ENCODE assay signal across 15 cellular contexts in the genomic region with DNA sequence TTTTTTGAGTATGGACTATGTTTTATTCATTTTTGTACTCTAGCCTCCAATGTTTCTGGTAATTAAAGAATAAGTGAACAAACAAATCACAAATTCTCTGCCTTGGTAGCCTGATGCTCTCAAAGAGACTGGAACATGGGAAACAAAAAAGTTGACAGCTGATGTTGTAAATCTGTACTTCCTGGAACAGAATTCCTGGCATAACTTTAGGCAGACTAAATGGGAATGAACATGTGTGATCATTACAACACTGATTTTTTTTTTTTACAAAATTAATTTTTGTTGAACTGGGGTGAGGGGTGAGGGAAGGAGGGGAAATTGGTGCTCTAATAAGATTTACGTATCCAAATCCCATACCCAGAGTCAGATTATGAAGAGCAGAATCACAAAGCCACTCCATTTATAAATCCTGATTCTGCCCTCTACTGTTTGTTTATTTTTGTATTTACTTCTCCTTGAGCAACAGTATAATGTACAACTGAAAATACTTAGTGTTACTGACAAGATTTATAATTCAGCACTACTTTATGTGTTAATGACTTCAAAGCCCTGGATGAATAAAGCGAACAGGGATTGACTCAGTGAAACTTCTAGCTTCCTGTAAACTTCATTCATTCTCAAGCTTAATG.
DNase-seq lines count a peak whose midpoint lies in the region; ATAC-seq and TF ChIP-seq lines count a peak whose summit lies in the region.
"Had no signal": no experiment of that assay in that cellular context is flagged by ENCODE, and none has a peak within 500 bp of the region (broad histone marks: within the 10 kb centered on the region; RNA-seq: fewer than 3 reads in every experiment).

No MANE protein-coding gene starts in this region.

- DNase-seq in A172 (ENCODE audit: low spot score): peak; percentile 23
- peak; percentile 27 for DNase-seq in HFFc6
- peak; percentile 80 to 82 for DNase-seq in cardiac fibroblast (ENCODE audit: low read depth in 2 of 2)
- DNase-seq in iris pigment epithelial cell (ENCODE audit: low read depth): peak; percentile 69
- DNase-seq in Karpas-422: no peak
- DNase-seq in activated T-helper 1 cell treated with anti-CD3 and anti-CD28 coated beads, Interleukin-12 subunit alpha, Interleukin-12 subunit beta, Interleukin-2, Interleukin-4 antibody, amounts not matched to agents 30 ng/mL and 10 ng/mL and 1 ng/mL, durations not matched to agents 14 hours and 24 hours and 36 hours (ENCODE audit: low spot score): no peak
- no peak for DNase-seq in COR-L47 (lab: John Stamatoyannopoulos, UW)
- DNase-seq: activated CD8-positive, alpha-beta memory T cell treated with anti-CD3 and anti-CD28 coated beads, Interleukin-2, amount 50 U/mL, for 48 hours; activated naive CD8-positive, alpha-beta T cell treated with anti-CD3 and anti-CD28 coated beads for 36 hours; KG1; NCI-H2029 treated with DMSO at 0.1 percent for 48 hours had no signal

- no peak for ATAC-seq in GM21786 (IDR thresholded peaks at IDR 0.05; ENCODE audit: unreplicated experiment)
- ATAC-seq: activated CD4-positive, CD25-positive, alpha-beta regulatory T cell treated with anti-CD3 and anti-CD28 coated beads, Interleukin-2, amount 50 U/mL, for 24 hours had no signal

- H2AFZ ChIP-seq in Karpas-422 (ENCODE audit: low read length): no peak overlapping the region
- H2AFZ ChIP-seq: neural progenitor cell had no signal

- H3K4me1 ChIP-seq in Karpas-422 (ENCODE audit: low read length): peaks cover 15% of the 10 kb centered on the region
- H3K4me1 ChIP-seq: neural progenitor cell had no signal

- no peak overlapping the region for H3K27ac ChIP-seq in Karpas-422 (ENCODE audit: low read length)
- H3K27ac ChIP-seq: neural progenitor cell had no signal

- no peaks in the 10 kb centered on the region for H3K9me3 ChIP-seq in Karpas-422 (ENCODE audit: low read length)
- H3K9me3 ChIP-seq: tibial nerve had no signal

- peak overlapping the region; percentile 29 for H3K27ac Mint-ChIP-seq in HFFc6
- no peak overlapping the region for H3K27ac Mint-ChIP-seq in activated T-helper 1 cell treated with anti-CD3 and anti-CD28 coated beads, Interleukin-12 subunit alpha, Interleukin-12 subunit beta, Interleukin-2, Interleukin-4 antibody, amounts not matched to agents 30 ng/mL and 10 ng/mL and 1 ng/mL, durations not matched to agents 14 hours and 24 hours and 36 hours
- H3K27ac Mint-ChIP-seq: activated naive CD8-positive, alpha-beta T cell treated with anti-CD3 and anti-CD28 coated beads for 36 hours; neural progenitor cell had no signal

- H4K20me1 ChIP-seq in Karpas-422 (ENCODE audit: insufficient read depth, low read depth, low read length): no peaks in the 10 kb centered on the region

- TF ChIP-seq CTCF in HFFc6 (IDR thresholded peaks at IDR 0.05) (no peak; the same call in 1 of the 2 replicates), cardiac fibroblast (IDR thresholded peaks at IDR 0.05; ENCODE audit: low read depth, low read length) (no peak)

- H3K36me3 ChIP-seq in Karpas-422 (ENCODE audit: insufficient read depth, low read length): no peaks in the 10 kb centered on the region
- H3K36me3 ChIP-seq: neural progenitor cell, tibial nerve had no signal

- H3K4me3 ChIP-seq in cardiac fibroblast (replicated peaks in 1 of 2; ENCODE audit: low read depth in 2 of 2, low read length in 2 of 2) (no peak overlapping the region), Karpas-422 (ENCODE audit: low read length) (no peak overlapping the region)
- H3K4me3 ChIP-seq: neural progenitor cell, tibial nerve had no signal

- no peaks in the 10 kb centered on the region for H3K9me2 ChIP-seq in Karpas-422 (replicated peaks; ENCODE audit: insufficient read depth, low read length)

- intact Hi-C loops in activated T-helper 1 cell treated with anti-CD3 and anti-CD28 coated beads, Interleukin-12 subunit alpha, Interleukin-12 subunit beta, Interleukin-2, Interleukin-4 antibody, amounts not matched to agents 30 ng/mL and 10 ng/mL and 1 ng/mL, durations not matched to agents 14 hours and 24 hours and 36 hours (cut with micrococcal nuclease): no loop called here

- no peaks in the 10 kb centered on the region for H3K79me2 ChIP-seq in Karpas-422 (ENCODE audit: low read length)

- no peak overlapping the region for H3K4me3 Mint-ChIP-seq in HFFc6
- H3K4me3 Mint-ChIP-seq in activated T-helper 1 cell treated with anti-CD3 and anti-CD28 coated beads, Interleukin-12 subunit alpha, Interleukin-12 subunit beta, Interleukin-2, Interleukin-4 antibody, amounts not matched to agents 30 ng/mL and 10 ng/mL and 1 ng/mL, durations not matched to agents 14 hours and 24 hours and 36 hours: no peak overlapping the region
- H3K4me3 Mint-ChIP-seq: activated naive CD8-positive, alpha-beta T cell treated with anti-CD3 and anti-CD28 coated beads for 36 hours; neural progenitor cell had no signal

- no peaks in the 10 kb centered on the region for H3K36me3 Mint-ChIP-seq in HFFc6 (ENCODE audit: low read depth)
- no peaks in the 10 kb centered on the region for H3K36me3 Mint-ChIP-seq in activated T-helper 1 cell treated with anti-CD3 and anti-CD28 coated beads, Interleukin-12 subunit alpha, Interleukin-12 subunit beta, Interleukin-2, Interleukin-4 antibody, amounts not matched to agents 30 ng/mL and 10 ng/mL and 1 ng/mL, durations not matched to agents 14 hours and 24 hours and 36 hours (ENCODE audit: low read depth)
- H3K36me3 Mint-ChIP-seq: activated naive CD8-positive, alpha-beta T cell treated with anti-CD3 and anti-CD28 coated beads for 36 hours; neural progenitor cell had no signal

- H3K9me3 Mint-ChIP-seq in HFFc6: no peaks in the 10 kb centered on the region
- H3K9me3 Mint-ChIP-seq in activated T-helper 1 cell treated with anti-CD3 and anti-CD28 coated beads, Interleukin-12 subunit alpha, Interleukin-12 subunit beta, Interleukin-2, Interleukin-4 antibody, amounts not matched to agents 30 ng/mL and 10 ng/mL and 1 ng/mL, durations not matched to agents 14 hours and 24 hours and 36 hours: no peaks in the 10 kb centered on the region
- H3K9me3 Mint-ChIP-seq: neural progenitor cell had no signal

- no peak overlapping the region for H3K9ac ChIP-seq in Karpas-422 (ENCODE audit: low read length)
- H3K9ac ChIP-seq: neural progenitor cell had no signal

- H3K27me3 Mint-ChIP-seq in HFFc6 (ENCODE audit: insufficient read depth): no peaks in the 10 kb centered on the region
- peaks cover 7% of the 10 kb centered on the region for H3K27me3 Mint-ChIP-seq in activated T-helper 1 cell treated with anti-CD3 and anti-CD28 coated beads, Interleukin-12 subunit alpha, Interleukin-12 subunit beta, Interleukin-2, Interleukin-4 antibody, amounts not matched to agents 30 ng/mL and 10 ng/mL and 1 ng/mL, durations not matched to agents 14 hours and 24 hours and 36 hours (ENCODE audit: insufficient read depth)

- H3K4me1 Mint-ChIP-seq in HFFc6 (ENCODE audit: low read depth): peaks cover 45% of the 10 kb centered on the region
- H3K4me1 Mint-ChIP-seq in activated T-helper 1 cell treated with anti-CD3 and anti-CD28 coated beads, Interleukin-12 subunit alpha, Interleukin-12 subunit beta, Interleukin-2, Interleukin-4 antibody, amounts not matched to agents 30 ng/mL and 10 ng/mL and 1 ng/mL, durations not matched to agents 14 hours and 24 hours and 36 hours (ENCODE audit: low read depth): no peaks in the 10 kb centered on the region

- H3K27me3 ChIP-seq in Karpas-422 (ENCODE audit: low read length): no peaks in the 10 kb centered on the region
- H3K27me3 ChIP-seq: neural progenitor cell, tibial nerve had no signal

- H3K4me2 ChIP-seq in Karpas-422 (ENCODE audit: low read depth, low read length, poor library complexity, severe bottlenecking): no peak overlapping the region
- H3K4me2 ChIP-seq: neural progenitor cell had no signal

Comparison
In these comparisons a context has a peak if more than half of its experiments do, and no peak if none do; other contexts are left out.
1. DNase-seq: peak in A172 (single experiment), HFFc6 (single experiment), cardiac fibroblast (2 of 2) and iris pigment epithelial cell (single experiment); none in Karpas-422 (single experiment), activated T-helper 1 cell treated with anti-CD3 and anti-CD28 coated beads, Interleukin-12 subunit alpha, Interleukin-12 subunit beta, Interleukin-2, Interleukin-4 antibody, amounts not matched to agents 30 ng/mL and 10 ng/mL and 1 ng/mL, durations not matched to agents 14 hours and 24 hours and 36 hours (single experiment) and COR-L47 (single experiment).